16 cellular contexts compared by ENCODE assay signal in genomic region chr2:68468801-68469200, GRCh38. TPM values are rescaled to one million over a fixed set of nuclear protein-coding genes. Genes with fewer than 3 reads are reported as not detected.
DNase-seq lines count a peak whose midpoint lies in the region; FAIRE-seq and TF ChIP-seq lines count a peak whose summit lies in the region.
"Had no signal": no experiment of that assay in that cellular context is flagged by ENCODE, and none has a peak within 500 bp of the region (broad histone marks: within the 10 kb centered on the region; RNA-seq: fewer than 3 reads in every experiment).

No MANE protein-coding gene starts in this region.

- POLR2A ChIA-PET in activated CD4-positive, alpha-beta T cell treated with anti-CD3 and anti-CD28 coated beads, Interleukin-2, amount 10 ng/mL, durations not matched to agents 7 days and 5 days (lab: Charles Lee), result no interaction called here

- CTCF ChIA-PET in activated CD4-positive, alpha-beta T cell treated with anti-CD3 and anti-CD28 coated beads, Interleukin-2, amount 10 ng/mL, durations not matched to agents 7 days and 5 days (lab: Charles Lee), result interaction anchor here (0.7 to 1.7 kb wide), 4 partner anchors 9 to 457 kb away, joined by 3 to 9 read pairs (median 4); no protein-coding TSS in a partner anchor

- H4K20me1 ChIP-seq in Karpas-422 (ENCODE audit: insufficient read depth, low read depth, low read length), result no peaks in the 10 kb centered on the region

- peaks cover 1% of the 10 kb centered on the region for H3K27me3 Mint-ChIP-seq in activated CD4-positive, alpha-beta T cell treated with anti-CD3 and anti-CD28 coated beads, Interleukin-2, amount 10 ng/mL, durations not matched to agents 24 days and 14 days
- H3K27me3 Mint-ChIP-seq in activated CD4-positive, alpha-beta T cell treated with anti-CD3 and anti-CD28 coated beads, Interleukin-2, amount 10 ng/mL, durations not matched to agents 7 days and 5 days, result no peaks in the 10 kb centered on the region
- no peaks in the 10 kb centered on the region for H3K27me3 Mint-ChIP-seq in progenitor cell of endocrine pancreas

- peak overlapping the region; percentile 18 for H3K27ac Mint-ChIP-seq in activated CD4-positive, alpha-beta T cell treated with anti-CD3 and anti-CD28 coated beads, Interleukin-2, amount 10 ng/mL, durations not matched to agents 24 days and 14 days
- H3K27ac Mint-ChIP-seq in activated CD4-positive, alpha-beta T cell treated with anti-CD3 and anti-CD28 coated beads, Interleukin-2, amount 10 ng/mL, durations not matched to agents 7 days and 5 days, result no peak overlapping the region
- no peak overlapping the region for H3K27ac Mint-ChIP-seq in progenitor cell of endocrine pancreas

- H3K9ac ChIP-seq in Karpas-422 (ENCODE audit: low read length), result peak overlapping the region; percentile 80

- H3K4me1 ChIP-seq in Karpas-422 (ENCODE audit: low read length), result peaks cover 24% of the 10 kb centered on the region

- H3K27me3 ChIP-seq in Karpas-422 (ENCODE audit: low read length) (no peaks in the 10 kb centered on the region; the same call in 1 of the 2 replicates), bronchial epithelial cell (ENCODE audit: control insufficient read depth, insufficient read depth, low read length) (no peaks in the 10 kb centered on the region)
- H3K27me3 ChIP-seq: neutrophil, suprapubic skin had no signal

- H3K9me3 ChIP-seq in Karpas-422 (ENCODE audit: low read length), result no peaks in the 10 kb centered on the region
- H3K9me3 ChIP-seq: neutrophil, suprapubic skin had no signal

- H3K36me3 ChIP-seq in Karpas-422 (ENCODE audit: insufficient read depth, low read length), result no peaks in the 10 kb centered on the region
- H3K36me3 ChIP-seq in bronchial epithelial cell (ENCODE audit: control insufficient read depth, insufficient read depth, low read length), result no peaks in the 10 kb centered on the region
- H3K36me3 ChIP-seq: neutrophil, suprapubic skin had no signal

- no peaks in the 10 kb centered on the region for H3K79me2 ChIP-seq in Karpas-422 (ENCODE audit: low read length)

- intact Hi-C loops in activated CD4-positive, alpha-beta T cell treated with anti-CD3 and anti-CD28 coated beads, Interleukin-2, amount 10 ng/mL, durations not matched to agents 24 days and 14 days (cut with micrococcal nuclease), result loop anchor here (5.0 to 10.0 kb wide), 3 partner anchors 54 to 916 kb away; partner anchors contain the start of gene GFPT1

- no peak overlapping the region for H3K27ac ChIP-seq in Karpas-422 (ENCODE audit: low read length)
- H3K27ac ChIP-seq: neutrophil, suprapubic skin had no signal

- H3K4me3 Mint-ChIP-seq in activated CD4-positive, alpha-beta T cell treated with anti-CD3 and anti-CD28 coated beads, Interleukin-2, amount 10 ng/mL, durations not matched to agents 24 days and 14 days, result peak overlapping the region; percentile 96
- no peak overlapping the region for H3K4me3 Mint-ChIP-seq in activated CD4-positive, alpha-beta T cell treated with anti-CD3 and anti-CD28 coated beads, Interleukin-2, amount 10 ng/mL, durations not matched to agents 7 days and 5 days
- peak overlapping the region; percentile 97 for H3K4me3 Mint-ChIP-seq in progenitor cell of endocrine pancreas (ENCODE audit: low read depth)

- no peak for DNase-seq in activated CD4-positive, alpha-beta T cell treated with anti-CD3 and anti-CD28 coated beads, Interleukin-2, amount 10 ng/mL, durations not matched to agents 24 days and 14 days
- DNase-seq in activated CD4-positive, alpha-beta T cell treated with anti-CD3 and anti-CD28 coated beads, Interleukin-2, amount 10 ng/mL, durations not matched to agents 7 days and 5 days, result no peak
- DNase-seq in Karpas-422 (no peak), bronchial epithelial cell (ENCODE audit: low read depth) (no peak), progenitor cell of endocrine pancreas (ENCODE audit: low spot score, unreplicated experiment) (no peak), SKM-1 (lab: John Stamatoyannopoulos, UW; ENCODE audit: unreplicated experiment) (no peak), T-helper 9 cell (no peak), activated gamma-delta T cell (lab: John Stamatoyannopoulos, UW) (no peak)
- DNase-seq: activated naive CD4-positive, alpha-beta T cell treated with anti-CD3 and anti-CD28 coated beads, Interleukin-2, amount 50 U/mL, for 16 hours; effector CD4-positive, alpha-beta T cell; NCI-H1105; stimulated activated CD4-positive, alpha-beta T cell treated with anti-CD3 and anti-CD28 coated beads, Interleukin-2, amount 100 ng/mL, for 24 hours had no signal

- no peaks in the 10 kb centered on the region for H3K9me2 ChIP-seq in Karpas-422 (replicated peaks; ENCODE audit: insufficient read depth, low read length)

- H3K36me3 Mint-ChIP-seq in activated CD4-positive, alpha-beta T cell treated with anti-CD3 and anti-CD28 coated beads, Interleukin-2, amount 10 ng/mL, durations not matched to agents 24 days and 14 days (ENCODE audit: low read depth), result peaks cover 2% of the 10 kb centered on the region
- H3K36me3 Mint-ChIP-seq in activated CD4-positive, alpha-beta T cell treated with anti-CD3 and anti-CD28 coated beads, Interleukin-2, amount 10 ng/mL, durations not matched to agents 7 days and 5 days (ENCODE audit: low read depth), result peaks cover 10% of the 10 kb centered on the region
- no peaks in the 10 kb centered on the region for H3K36me3 Mint-ChIP-seq in progenitor cell of endocrine pancreas (ENCODE audit: insufficient read depth)

- no peak for FAIRE-seq in bronchial epithelial cell (lab: Jason Lieb, UNC)
- FAIRE-seq: G401.6, H54 had no signal

- H3K9me3 Mint-ChIP-seq in activated CD4-positive, alpha-beta T cell treated with anti-CD3 and anti-CD28 coated beads, Interleukin-2, amount 10 ng/mL, durations not matched to agents 24 days and 14 days, result no peaks in the 10 kb centered on the region
- H3K9me3 Mint-ChIP-seq in activated CD4-positive, alpha-beta T cell treated with anti-CD3 and anti-CD28 coated beads, Interleukin-2, amount 10 ng/mL, durations not matched to agents 7 days and 5 days, result no peaks in the 10 kb centered on the region
- no peaks in the 10 kb centered on the region for H3K9me3 Mint-ChIP-seq in progenitor cell of endocrine pancreas (ENCODE audit: low read depth)

- peak overlapping the region; percentile 81; the same call in 1 of the 2 replicates for H3K4me3 ChIP-seq in Karpas-422 (ENCODE audit: low read length)
- H3K4me3 ChIP-seq in bronchial epithelial cell (ENCODE audit: low read depth, low read length), result peak overlapping the region; percentile 5

- H3K4me2 ChIP-seq in Karpas-422 (ENCODE audit: low read depth, low read length, poor library complexity, severe bottlenecking), result peak overlapping the region; percentile 92

- peaks cover 47% of the 10 kb centered on the region for H3K4me1 Mint-ChIP-seq in activated CD4-positive, alpha-beta T cell treated with anti-CD3 and anti-CD28 coated beads, Interleukin-2, amount 10 ng/mL, durations not matched to agents 24 days and 14 days
- H3K4me1 Mint-ChIP-seq in activated CD4-positive, alpha-beta T cell treated with anti-CD3 and anti-CD28 coated beads, Interleukin-2, amount 10 ng/mL, durations not matched to agents 7 days and 5 days, result peaks cover 44% of the 10 kb centered on the region
- H3K4me1 Mint-ChIP-seq in progenitor cell of endocrine pancreas (ENCODE audit: low read depth), result peaks cover 23% of the 10 kb centered on the region

- no peak for TF ChIP-seq CTCF in bronchial epithelial cell (IDR thresholded peaks at IDR 0.05; ENCODE audit: insufficient read depth, low read length, severe bottlenecking)
- TF ChIP-seq CTCF in progenitor cell of endocrine pancreas (IDR thresholded peaks at IDR 0.05; ENCODE audit: unreplicated experiment), result no peak

- H2AFZ ChIP-seq in Karpas-422 (ENCODE audit: low read length), result no peak overlapping the region

RNA-seq across cellular contexts. Expression of gene APLF, which starts 1.4 kb away (rescaled TPM):
- 2.0 and 2.1 TPM in 2 replicates for total RNA-seq in activated CD4-positive, alpha-beta T cell treated with anti-CD3 and anti-CD28 coated beads, Interleukin-2, amount 10 ng/mL, durations not matched to agents 24 days and 14 days
- total RNA-seq in activated CD4-positive, alpha-beta T cell treated with anti-CD3 and anti-CD28 coated beads, Interleukin-2, amount 10 ng/mL, durations not matched to agents 7 days and 5 days, result 1 to 10 TPM; 2.7 to 3.7 TPM
- 2.5 and 5.3 TPM in 2 replicates for total RNA-seq in Karpas-422 (2014; rRNA removed; shearing (Covaris generic); ENCODE audit: low replicate concordance)
- total RNA-seq in bronchial epithelial cell, result 4.2 and 6.1 TPM in 2 replicates
- total RNA-seq in progenitor cell of endocrine pancreas, result 10.6 and 11.6 TPM in 2 replicates

RNA-seq across cellular contexts. Expression of gene FBXO48, which starts 1.7 kb away (rescaled TPM):
- total RNA-seq in activated CD4-positive, alpha-beta T cell treated with anti-CD3 and anti-CD28 coated beads, Interleukin-2, amount 10 ng/mL, durations not matched to agents 24 days and 14 days, result 1.2 TPM in 2 replicates
- 1 to 10 TPM; 2.8 to 3.7 TPM for total RNA-seq in activated CD4-positive, alpha-beta T cell treated with anti-CD3 and anti-CD28 coated beads, Interleukin-2, amount 10 ng/mL, durations not matched to agents 7 days and 5 days
- total RNA-seq in Karpas-422 (2014; rRNA removed; shearing (Covaris generic); ENCODE audit: low replicate concordance), result 0.61 and 1.7 TPM in 2 replicates
- 0.26 and 0.64 TPM in 2 replicates for total RNA-seq in bronchial epithelial cell
- 1.2 and 1.5 TPM in 2 replicates for total RNA-seq in progenitor cell of endocrine pancreas
